Comparison of ENCODE assay signal across 14 cellular contexts in the genomic region with DNA sequence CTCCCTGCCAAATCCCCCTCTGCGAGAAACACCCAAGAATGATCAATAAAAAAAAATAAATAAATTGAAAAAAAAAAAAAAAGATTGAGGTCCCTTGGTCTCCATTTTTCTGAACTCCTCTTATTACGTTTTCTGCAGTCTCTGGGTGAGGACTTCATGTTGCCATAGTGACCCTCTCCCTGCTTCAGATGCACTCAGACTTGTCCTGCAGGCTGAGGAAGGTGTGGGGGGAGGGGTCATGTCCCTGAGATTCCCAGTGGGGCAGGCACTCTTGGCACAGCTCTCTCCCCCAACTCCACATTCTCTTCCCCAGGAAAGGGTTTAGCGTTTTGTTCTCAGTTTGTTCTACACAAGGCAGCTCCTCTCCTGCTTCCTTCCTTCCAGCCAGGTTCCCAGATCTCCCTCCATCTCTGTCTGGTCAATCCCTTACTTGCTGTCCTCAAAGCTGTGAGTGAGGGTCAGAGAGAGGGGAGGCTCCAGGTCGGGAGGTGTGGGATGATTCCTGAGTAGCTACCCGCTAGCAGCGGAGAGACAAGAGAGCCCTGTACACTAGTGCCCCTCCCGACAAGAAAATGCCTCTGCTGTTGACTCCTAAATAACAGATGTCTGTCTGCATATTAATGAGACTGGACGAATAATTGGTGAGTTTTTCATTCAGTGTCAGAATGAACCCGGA. TPM values are rescaled to one million over a fixed set of nuclear protein-coding genes. Genes with fewer than 3 reads are reported as not detected.
DNase-seq lines count a peak whose midpoint lies in the region; ATAC-seq and TF ChIP-seq lines count a peak whose summit lies in the region.
"Had no signal": no experiment of that assay in that cellular context is flagged by ENCODE, and none has a peak within 500 bp of the region (broad histone marks: within the 10 kb centered on the region; RNA-seq: fewer than 3 reads in every experiment).

No MANE protein-coding gene starts in this region.

- H3K36me3 Mint-ChIP-seq in WTC11 = no peaks in the 10 kb centered on the region
- H3K36me3 Mint-ChIP-seq in activated CD4-positive, alpha-beta memory T cell treated with anti-CD3 and anti-CD28 coated beads, Interleukin-2, amount 10 ng/mL, durations not matched to agents 7 days and 5 days (ENCODE audit: low read depth) = no peaks in the 10 kb centered on the region

- H2BK120ac ChIP-seq in mesendoderm (ENCODE audit: low read depth, low read length) = no peak overlapping the region

- no peaks in the 10 kb centered on the region for H3K36me3 ChIP-seq in cardiac muscle cell
- H3K36me3 ChIP-seq in left ventricle myocardium inferior = no peaks in the 10 kb centered on the region
- no peaks in the 10 kb centered on the region for H3K36me3 ChIP-seq in mesendoderm (ENCODE audit: control insufficient read depth, insufficient read depth, low read length)
- H3K36me3 ChIP-seq: neutrophil had no signal

- no peak overlapping the region for H3K4ac ChIP-seq in mesendoderm (ENCODE audit: low read depth, low read length)

- H3K4me3 Mint-ChIP-seq in WTC11 = peak overlapping the region; percentile 52
- no peak overlapping the region for H3K4me3 Mint-ChIP-seq in activated CD4-positive, alpha-beta memory T cell treated with anti-CD3 and anti-CD28 coated beads, Interleukin-2, amount 10 ng/mL, durations not matched to agents 7 days and 5 days

- H4K5ac ChIP-seq in mesendoderm (ENCODE audit: low read length) = no peak overlapping the region

- H3K27ac ChIP-seq in cardiac muscle cell (peak overlapping the region; percentile 71), left ventricle myocardium inferior (replicated peaks) (no peak overlapping the region), mesendoderm (ENCODE audit: low read depth, low read length) (peak overlapping the region; percentile 3)
- H3K27ac ChIP-seq: GM23248, neutrophil had no signal

- H2BK5ac ChIP-seq in mesendoderm (ENCODE audit: low read length) = no peak overlapping the region

- peak overlapping the region; percentile 92 for H3K27ac Mint-ChIP-seq in WTC11
- H3K27ac Mint-ChIP-seq in activated CD4-positive, alpha-beta memory T cell treated with anti-CD3 and anti-CD28 coated beads, Interleukin-2, amount 10 ng/mL, durations not matched to agents 7 days and 5 days = no peak overlapping the region

- H3K4me1 Mint-ChIP-seq in WTC11 = peaks cover 64% of the 10 kb centered on the region
- H3K4me1 Mint-ChIP-seq in activated CD4-positive, alpha-beta memory T cell treated with anti-CD3 and anti-CD28 coated beads, Interleukin-2, amount 10 ng/mL, durations not matched to agents 7 days and 5 days = no peaks in the 10 kb centered on the region

- no peak for TF ChIP-seq CTCF in cardiac muscle cell (IDR thresholded peaks at IDR 0.05; ENCODE audit: low read depth, low read length)
- TF ChIP-seq CTCF in left ventricle myocardium inferior (IDR thresholded peaks at IDR 0.05; ENCODE audit: borderline replicate concordance) = no peak
- TF ChIP-seq CTCF in WTC11 (IDR thresholded peaks at IDR 0.05) = no peak

- H3K27me3 ChIP-seq in cardiac muscle cell (no peaks in the 10 kb centered on the region), left ventricle myocardium inferior (ENCODE audit: low read depth) (no peaks in the 10 kb centered on the region), mesendoderm (ENCODE audit: insufficient read depth, low read length, poor library complexity) (no peaks in the 10 kb centered on the region)
- H3K27me3 ChIP-seq: neutrophil had no signal

- peak in 1 of 2 donors; percentile 54 for DNase-seq in cardiac muscle cell (ENCODE audit: low read depth in 1 of 2, low spot score in 1 of 2)
- no peak for DNase-seq in left ventricle myocardium inferior
- DNase-seq in WTC11 (ENCODE audit: low spot score) = peak; percentile 41
- DNase-seq in mesendoderm = peak; percentile 84
- no peak for DNase-seq in activated effector memory CD4-positive, alpha-beta T cell treated with Interleukin-2 at 50 U/mL for 16 hours
- no peak for DNase-seq in activated naive CD4-positive, alpha-beta T cell (lab: John Stamatoyannopoulos, UW)
- no peak for DNase-seq in activated CD4-positive, alpha-beta memory T cell treated with anti-CD3 and anti-CD28 coated beads, Interleukin-2, amount 10 ng/mL, durations not matched to agents 7 days and 5 days
- DNase-seq in GM19238 (ENCODE audit: insufficient read length, low spot score) = no peak
- DNase-seq: activated CD4-positive, alpha-beta T cell treated with anti-CD3 and anti-CD28 coated beads, Interleukin-2, amount 50 U/mL, for 4 hours; DND-41; GM23248; NCI-H1092 treated with DMSO at 0.1 percent for 48 hours; T-helper 2 cell had no signal

- intact Hi-C loops in left ventricle myocardium inferior (cut with micrococcal nuclease) = no loop called here

- no peaks in the 10 kb centered on the region for H3K79me1 ChIP-seq in mesendoderm (ENCODE audit: low read length)

- ATAC-seq in WTC11 = peak; percentile 31

- no peaks in the 10 kb centered on the region for H3K9me3 Mint-ChIP-seq in WTC11
- no peaks in the 10 kb centered on the region for H3K9me3 Mint-ChIP-seq in activated CD4-positive, alpha-beta memory T cell treated with anti-CD3 and anti-CD28 coated beads, Interleukin-2, amount 10 ng/mL, durations not matched to agents 7 days and 5 days

- POLR2A ChIA-PET in WTC11 (lab: Charles Lee) = interaction anchor here (1.7 kb wide), 1 partner anchor 12 kb away, joined by 6 read pairs; a partner anchor contains a TSS
- POLR2A ChIA-PET in activated CD4-positive, alpha-beta memory T cell treated with anti-CD3 and anti-CD28 coated beads, Interleukin-2, amount 10 ng/mL, durations not matched to agents 7 days and 5 days (lab: Charles Lee) = no interaction called here

- H2BK15ac ChIP-seq in mesendoderm (replicated peaks; ENCODE audit: low read depth) = no peak overlapping the region

- peak overlapping the region; percentile 3 for H3K9ac ChIP-seq in mesendoderm (ENCODE audit: low read length)
- H3K9ac ChIP-seq: GM23248 had no signal

- peak overlapping the region; percentile 2 for H3K56ac ChIP-seq in mesendoderm (ENCODE audit: low read length)

- no peaks in the 10 kb centered on the region for H3K79me2 ChIP-seq in mesendoderm (ENCODE audit: control insufficient read depth, insufficient read depth, low read length)

- no CpG with 5 or more reads among the region's 9 CpGs for WGBS in mesendoderm (ENCODE audit: extremely low coverage, insufficient coverage, low lambda C conversion rate)

- H3K18ac ChIP-seq in mesendoderm (ENCODE audit: low read length) = no peak overlapping the region

- H4K8ac ChIP-seq in mesendoderm (ENCODE audit: low read depth, low read length) = no peak overlapping the region

- H3K4me2 ChIP-seq in mesendoderm (ENCODE audit: low read length) = no peak overlapping the region

- no peaks in the 10 kb centered on the region for H3K9me3 ChIP-seq in cardiac muscle cell (ENCODE audit: low read depth)
- H3K9me3 ChIP-seq in left ventricle myocardium inferior (replicated peaks) = no peaks in the 10 kb centered on the region
- H3K9me3 ChIP-seq: neutrophil had no signal

- no peaks in the 10 kb centered on the region for H3K27me3 Mint-ChIP-seq in WTC11 (ENCODE audit: low read depth)
- H3K27me3 Mint-ChIP-seq in activated CD4-positive, alpha-beta memory T cell treated with anti-CD3 and anti-CD28 coated beads, Interleukin-2, amount 10 ng/mL, durations not matched to agents 7 days and 5 days = no peaks in the 10 kb centered on the region

- no peak overlapping the region for H2AK5ac ChIP-seq in mesendoderm (ENCODE audit: low read length)

- no peak overlapping the region for H3K4me3 ChIP-seq in cardiac muscle cell
- no peak overlapping the region for H3K4me3 ChIP-seq in left ventricle myocardium inferior
- no peak overlapping the region for H3K4me3 ChIP-seq in mesendoderm (ENCODE audit: low read length)
- H3K4me3 ChIP-seq: GM23248 had no signal

- H3K4me1 ChIP-seq in cardiac muscle cell (ENCODE audit: low read depth) = peaks cover 28% of the 10 kb centered on the region
- H3K4me1 ChIP-seq in left ventricle myocardium inferior = peaks cover 3% of the 10 kb centered on the region
- peaks cover 3% of the 10 kb centered on the region for H3K4me1 ChIP-seq in mesendoderm (ENCODE audit: control insufficient read depth, low read depth, low read length)

- CTCF ChIA-PET in WTC11 (lab: Charles Lee) = interaction anchor here (0.7 to 5.0 kb wide), 5 partner anchors 10 to 177 kb away, joined by 3 to 39 read pairs (median 5); a partner anchor contains a TSS
- CTCF ChIA-PET in activated CD4-positive, alpha-beta memory T cell treated with anti-CD3 and anti-CD28 coated beads, Interleukin-2, amount 10 ng/mL, durations not matched to agents 7 days and 5 days (lab: Charles Lee) = no interaction called here

- H3K23ac ChIP-seq in mesendoderm (ENCODE audit: low read length) = no peak overlapping the region

RNA-seq across cellular contexts. Expression of a gene that starts 9.1 kb away (rescaled TPM):
- total RNA-seq in cardiac muscle cell (18.5 and 18.8 TPM in 2 replicates), left ventricle myocardium inferior (0.85 TPM), WTC11 (2021) (46.9 to 51.8 TPM (median 50.2 TPM) in 3 replicates)
- 19.9 and 23.1 TPM in 2 replicates for polyA plus RNA-seq in cardiac muscle cell
- 16.4 TPM for polyA plus RNA-seq in mesendoderm (2013, experiment 1 of 2)
- 15.7 TPM for polyA plus RNA-seq in mesendoderm (2013, experiment 2 of 2)
- not detected for total RNA-seq in activated CD4-positive, alpha-beta memory T cell treated with anti-CD3 and anti-CD28 coated beads, Interleukin-2, amount 10 ng/mL, durations not matched to agents 7 days and 5 days

RNA-seq across cellular contexts. Expression of a gene that starts 11.9 kb away (rescaled TPM):
- total RNA-seq in cardiac muscle cell = 264 and 312 TPM in 2 replicates
- polyA plus RNA-seq in cardiac muscle cell = 207 and 216 TPM in 2 replicates
- 68.2 TPM for total RNA-seq in left ventricle myocardium inferior
- total RNA-seq in WTC11 (2021) = 291 to 298 TPM (median 296 TPM) in 3 replicates
- 203 TPM for polyA plus RNA-seq in mesendoderm (2013, experiment 1 of 2)
- 200 TPM for polyA plus RNA-seq in mesendoderm (2013, experiment 2 of 2)
- 10 to 100 TPM; 15.0 to 16.6 TPM for total RNA-seq in activated CD4-positive, alpha-beta memory T cell treated with anti-CD3 and anti-CD28 coated beads, Interleukin-2, amount 10 ng/mL, durations not matched to agents 7 days and 5 days

RNA-seq across cellular contexts. Expression of a gene that starts 27.5 kb away (rescaled TPM):
- 4.7 and 6.8 TPM in 2 replicates for total RNA-seq in cardiac muscle cell
- 8.7 and 9.4 TPM in 2 replicates for polyA plus RNA-seq in cardiac muscle cell
- 11.5 TPM for total RNA-seq in left ventricle myocardium inferior
- 3.0 to 4.7 TPM (median 3.8 TPM) in 3 replicates for total RNA-seq in WTC11 (2021)
- polyA plus RNA-seq in mesendoderm (2013, experiment 1 of 2) = 0.63 TPM
- 0.77 TPM for polyA plus RNA-seq in mesendoderm (2013, experiment 2 of 2)
- total RNA-seq in activated CD4-positive, alpha-beta memory T cell treated with anti-CD3 and anti-CD28 coated beads, Interleukin-2, amount 10 ng/mL, durations not matched to agents 7 days and 5 days = 100 to 1,000 TPM; 149 to 154 TPM

RNA-seq across cellular contexts. Expression of a gene that starts 35.9 kb away (rescaled TPM):
- total RNA-seq in cardiac muscle cell (958 and 1,193 TPM in 2 replicates), left ventricle myocardium inferior (759 TPM), WTC11 (2021) (1,391 to 1,553 TPM (median 1,518 TPM) in 3 replicates)
- polyA plus RNA-seq in cardiac muscle cell = 906 and 971 TPM in 2 replicates
- 5,596 TPM for polyA plus RNA-seq in mesendoderm (2013, experiment 1 of 2)
- polyA plus RNA-seq in mesendoderm (2013, experiment 2 of 2) = 5,579 TPM
- 100 to 1,000 TPM; 880 to 892 TPM for total RNA-seq in activated CD4-positive, alpha-beta memory T cell treated with anti-CD3 and anti-CD28 coated beads, Interleukin-2, amount 10 ng/mL, durations not matched to agents 7 days and 5 days

RNA-seq across cellular contexts. Expression of a gene that starts 53.7 kb away (rescaled TPM):
- 20.5 and 28.8 TPM in 2 replicates for total RNA-seq in cardiac muscle cell
- 33.8 and 39.0 TPM in 2 replicates for polyA plus RNA-seq in cardiac muscle cell
- 12.1 TPM for total RNA-seq in left ventricle myocardium inferior
- 12.2 to 14.2 TPM (median 12.7 TPM) in 3 replicates for total RNA-seq in WTC11 (2021)
- polyA plus RNA-seq in mesendoderm (2013, experiment 1 of 2) = 6.8 TPM
- 6.6 TPM for polyA plus RNA-seq in mesendoderm (2013, experiment 2 of 2)
- total RNA-seq in activated CD4-positive, alpha-beta memory T cell treated with anti-CD3 and anti-CD28 coated beads, Interleukin-2, amount 10 ng/mL, durations not matched to agents 7 days and 5 days = 10 to 100 TPM; 17.1 to 17.3 TPM

Comparison
In these comparisons a context has a peak if more than half of its experiments do, and no peak if none do; other contexts are left out.
1. RNA of a gene that starts 9.1 kb away (total RNA-seq): 46.9 to 51.8 TPM in WTC11 and 18.5 to 18.8 TPM in cardiac muscle cell; 0.85 TPM in left ventricle myocardium inferior (single experiment) and not detected in activated CD4-positive, alpha-beta memory T cell treated with anti-CD3 and anti-CD28 coated beads, Interleukin-2, amount 10 ng/mL, durations not matched to agents 7 days and 5 days; every median in the first group is over 10 times any median in the second.
2. DNase-seq: peak in WTC11 (single experiment) and mesendoderm (single experiment); none in left ventricle myocardium inferior (single experiment), activated effector memory CD4-positive, alpha-beta T cell treated with Interleukin-2 at 50 U/mL for 16 hours (single experiment), activated naive CD4-positive, alpha-beta T cell (0 of 4), activated CD4-positive, alpha-beta memory T cell treated with anti-CD3 and anti-CD28 coated beads, Interleukin-2, amount 10 ng/mL, durations not matched to agents 7 days and 5 days (single experiment) and GM19238 (single experiment).
3. RNA of a gene that starts 27.5 kb away (total RNA-seq): 149 to 154 TPM in activated CD4-positive, alpha-beta memory T cell treated with anti-CD3 and anti-CD28 coated beads, Interleukin-2, amount 10 ng/mL, durations not matched to agents 7 days and 5 days; 11.5 TPM in left ventricle myocardium inferior (single experiment), 4.7 to 6.8 TPM in cardiac muscle cell and 3.0 to 4.7 TPM in WTC11; every median in the first group is over 10 times any median in the second.